ENCODE assay signal across 8 cellular contexts in genomic region chr15:98650871-98651481, GRCh38. TPM values are rescaled to one million over a fixed set of nuclear protein-coding genes. Genes with fewer than 3 reads are reported as not detected.
A peak's percentile ranks its signal among the peaks of the same experiment; 100 is the strongest.
DNase-seq lines count a peak whose midpoint lies in the region; ATAC-seq lines count a peak whose summit lies in the region.

No MANE protein-coding gene starts in this region.

- POLR2A ChIA-PET in activated naive CD8-positive, alpha-beta T cell treated with anti-CD3 and anti-CD28 coated beads, Interleukin-2, amount 10 ng/mL, durations not matched to agents 7 days and 5 days (lab: Charles Lee): interaction anchor here (1.0 to 1.3 kb wide), 2 partner anchors 51 kb away, joined by 3 to 5 read pairs; no protein-coding TSS in a partner anchor

- peak overlapping the region; percentile 82 for H3K4me3 ChIP-seq in iPS-18c (ENCODE audit: insufficient read depth, low read depth, low read length)

- peak overlapping the region; percentile 88 for H3K4me3 Mint-ChIP-seq in activated naive CD8-positive, alpha-beta T cell treated with anti-CD3 and anti-CD28 coated beads, Interleukin-2, amount 10 ng/mL, durations not matched to agents 7 days and 5 days

- no peak for ATAC-seq in activated naive CD8-positive, alpha-beta T cell treated with anti-CD3 and anti-CD28 coated beads, Interleukin-2, amount 10 ng/mL, durations not matched to agents 7 days and 5 days (ENCODE audit: low read depth)
- ATAC-seq in HG03139 (IDR thresholded peaks at IDR 0.05; ENCODE audit: unreplicated experiment) (no peak), GM18873 (IDR thresholded peaks at IDR 0.05; ENCODE audit: low FRiP score, unreplicated experiment) (no peak)

- no peaks in the 10 kb centered on the region for H3K36me3 Mint-ChIP-seq in activated naive CD8-positive, alpha-beta T cell treated with anti-CD3 and anti-CD28 coated beads, Interleukin-2, amount 10 ng/mL, durations not matched to agents 7 days and 5 days

- H3K27ac Mint-ChIP-seq in activated naive CD8-positive, alpha-beta T cell treated with anti-CD3 and anti-CD28 coated beads, Interleukin-2, amount 10 ng/mL, durations not matched to agents 7 days and 5 days: peak overlapping the region; percentile 82

- no peaks in the 10 kb centered on the region for H3K9me3 Mint-ChIP-seq in activated naive CD8-positive, alpha-beta T cell treated with anti-CD3 and anti-CD28 coated beads, Interleukin-2, amount 10 ng/mL, durations not matched to agents 7 days and 5 days

- H3K4me1 Mint-ChIP-seq in activated naive CD8-positive, alpha-beta T cell treated with anti-CD3 and anti-CD28 coated beads, Interleukin-2, amount 10 ng/mL, durations not matched to agents 7 days and 5 days: peaks cover 28% of the 10 kb centered on the region

- DNase-seq in activated CD8-positive, alpha-beta memory T cell treated with anti-CD3 and anti-CD28 coated beads for 24 hours: peak; percentile 65
- no peak for DNase-seq in activated CD8-positive, alpha-beta memory T cell treated with anti-CD3 and anti-CD28 coated beads, Interleukin-2, amount 50 U/mL, for 48 hours
- DNase-seq in activated naive CD8-positive, alpha-beta T cell treated with anti-CD3 and anti-CD28 coated beads, Interleukin-2, amount 10 ng/mL, durations not matched to agents 7 days and 5 days: peak; percentile 47
- DNase-seq in stimulated activated CD4-positive, alpha-beta T cell treated with anti-CD3 and anti-CD28 coated beads, Interleukin-12 subunit alpha, Interleukin-12 subunit beta, amount 100 ng/mL, for 48 hours (ENCODE audit: low read depth in 2 of 3, low spot score in 1 of 3): peak in 2 of 3 donors; percentile 2 to 10
- DNase-seq in GM19240 (ENCODE audit: insufficient read length, low spot score): no peak

- peaks cover 31% of the 10 kb centered on the region for H3K27me3 Mint-ChIP-seq in activated naive CD8-positive, alpha-beta T cell treated with anti-CD3 and anti-CD28 coated beads, Interleukin-2, amount 10 ng/mL, durations not matched to agents 7 days and 5 days

- H3K9me3 ChIP-seq in iPS-18c (ENCODE audit: control insufficient read depth, insufficient read depth, low read length): no peaks in the 10 kb centered on the region

RNA-seq across cellular contexts. Expression of gene IGF1R, which starts 2.6 kb away (rescaled TPM):
- total RNA-seq in activated naive CD8-positive, alpha-beta T cell treated with anti-CD3 and anti-CD28 coated beads, Interleukin-2, amount 10 ng/mL, durations not matched to agents 7 days and 5 days: 10 to 100 TPM; 21.5 to 23.4 TPM

Comparison
In these comparisons a context has a peak if more than half of its experiments do, and no peak if none do; other contexts are left out.
1. DNase-seq: peak in activated CD8-positive, alpha-beta memory T cell treated with anti-CD3 and anti-CD28 coated beads for 24 hours (single experiment), activated naive CD8-positive, alpha-beta T cell treated with anti-CD3 and anti-CD28 coated beads, Interleukin-2, amount 10 ng/mL, durations not matched to agents 7 days and 5 days (single experiment) and stimulated activated CD4-positive, alpha-beta T cell treated with anti-CD3 and anti-CD28 coated beads, Interleukin-12 subunit alpha, Interleukin-12 subunit beta, amount 100 ng/mL, for 48 hours (2 of 3); none in activated CD8-positive, alpha-beta memory T cell treated with anti-CD3 and anti-CD28 coated beads, Interleukin-2, amount 50 U/mL, for 48 hours (single experiment) and GM19240 (single experiment).